ENCODE assay signal across 8 cellular contexts in genomic region chr18:22933958-22934423, GRCh38. TPM values are rescaled to one million over a fixed set of nuclear protein-coding genes. Genes with fewer than 3 reads are reported as not detected.
DNase-seq lines count a peak whose midpoint lies in the region; ATAC-seq and TF ChIP-seq lines count a peak whose summit lies in the region.

No MANE protein-coding gene starts in this region.

- no peak for TF ChIP-seq CTCF in WTC11 (IDR thresholded peaks at IDR 0.05)
- TF ChIP-seq CTCF in testis (IDR thresholded peaks at IDR 0.05), result no peak
- TF ChIP-seq CTCF in GM10266 (IDR thresholded peaks at IDR 0.05; ENCODE audit: control insufficient read depth, insufficient read depth, low read depth, missing control alignments), result no peak

- TF ChIP-seq POLR2A in testis (IDR thresholded peaks at IDR 0.05), result no peak

- peak overlapping the region; percentile 95 for H3K4me3 ChIP-seq in iPS-18c (ENCODE audit: insufficient read depth, low read depth, low read length)
- peak overlapping the region; percentile 78 to 87 for H3K4me3 ChIP-seq in testis

- peak overlapping the region; percentile 96 to 97 for H3K27ac ChIP-seq in testis

- H3K27me3 Mint-ChIP-seq in activated CD4-positive, alpha-beta T cell treated with anti-CD3 and anti-CD28 coated beads, Interleukin-2, amount 10 ng/mL, durations not matched to agents 24 days and 14 days, result peaks cover 3% of the 10 kb centered on the region
- peaks cover 6% of the 10 kb centered on the region; the same call in 1 of the 2 replicates for H3K27me3 Mint-ChIP-seq in WTC11 (ENCODE audit: low read depth)

- POLR2A ChIA-PET in WTC11 (lab: Charles Lee), result interaction anchor here (1.3 to 1.5 kb wide), 3 partner anchors 17 to 24 kb away, joined by 4 to 7 read pairs (median 4); no protein-coding TSS in a partner anchor

- H3K4me3 Mint-ChIP-seq in activated CD4-positive, alpha-beta T cell treated with anti-CD3 and anti-CD28 coated beads, Interleukin-2, amount 10 ng/mL, durations not matched to agents 24 days and 14 days, result peak overlapping the region; percentile 89
- peak overlapping the region; percentile 79 for H3K4me3 Mint-ChIP-seq in WTC11

- H3K4me1 Mint-ChIP-seq in activated CD4-positive, alpha-beta T cell treated with anti-CD3 and anti-CD28 coated beads, Interleukin-2, amount 10 ng/mL, durations not matched to agents 24 days and 14 days, result peaks cover 21% of the 10 kb centered on the region
- H3K4me1 Mint-ChIP-seq in WTC11, result peaks cover 28% of the 10 kb centered on the region

- no peaks in the 10 kb centered on the region for H3K9me3 Mint-ChIP-seq in activated CD4-positive, alpha-beta T cell treated with anti-CD3 and anti-CD28 coated beads, Interleukin-2, amount 10 ng/mL, durations not matched to agents 24 days and 14 days
- no peaks in the 10 kb centered on the region for H3K9me3 Mint-ChIP-seq in WTC11

- intact Hi-C loops in activated CD4-positive, alpha-beta T cell treated with anti-CD3 and anti-CD28 coated beads, Interleukin-2, amount 10 ng/mL, durations not matched to agents 24 days and 14 days (cut with micrococcal nuclease), result loop anchor here (5.0 to 10.0 kb wide), 5 partner anchors 122 to 653 kb away; partner anchors contain the start of gene NPC1
- intact Hi-C loops in testis (cut with DNase I; ENCODE audit: low total_unique reads), result no loop called here

- 11 to 13% methylated on average over 15 to 16 of the region's 17 CpGs for WGBS in testis, 2 donors

- ATAC-seq in HG03045 (IDR thresholded peaks at IDR 0.05; ENCODE audit: unreplicated experiment) (peak; percentile 28), WTC11 (no peak)

- H3K36me3 Mint-ChIP-seq in activated CD4-positive, alpha-beta T cell treated with anti-CD3 and anti-CD28 coated beads, Interleukin-2, amount 10 ng/mL, durations not matched to agents 24 days and 14 days (ENCODE audit: low read depth), result peaks cover 22% of the 10 kb centered on the region
- peaks cover 18% of the 10 kb centered on the region for H3K36me3 Mint-ChIP-seq in WTC11

- H3K27me3 ChIP-seq in testis, result no peaks in the 10 kb centered on the region

- no peaks in the 10 kb centered on the region for H3K4me1 ChIP-seq in testis

- peak overlapping the region; percentile 96 for H3K27ac Mint-ChIP-seq in activated CD4-positive, alpha-beta T cell treated with anti-CD3 and anti-CD28 coated beads, Interleukin-2, amount 10 ng/mL, durations not matched to agents 24 days and 14 days
- peak overlapping the region; percentile 58 for H3K27ac Mint-ChIP-seq in WTC11

- DNase-seq in activated CD4-positive, alpha-beta T cell treated with anti-CD3 and anti-CD28 coated beads, Interleukin-2, amount 10 ng/mL, durations not matched to agents 24 days and 14 days, result no peak
- DNase-seq in activated CD4-positive, alpha-beta T cell treated with anti-CD3 and anti-CD28 coated beads for 48 hours, result no peak
- DNase-seq in WTC11 (ENCODE audit: low spot score), result no peak
- no peak for DNase-seq in testis
- DNase-seq in globus pallidus (ENCODE audit: low spot score), result no peak
- no peak for DNase-seq in GM10266 (ENCODE audit: extremely low spot score)

- CTCF ChIA-PET in WTC11 (lab: Charles Lee), result interaction anchor here (1.2 to 1.4 kb wide), 3 partner anchors 11 to 77 kb away, joined by 5 read pairs; no protein-coding TSS in a partner anchor

- H3K36me3 ChIP-seq in testis (ENCODE audit: low read depth, missing control alignments), result no peaks in the 10 kb centered on the region

- H3K9me3 ChIP-seq in iPS-18c (ENCODE audit: control insufficient read depth, insufficient read depth, low read length) (no peaks in the 10 kb centered on the region), testis (no peaks in the 10 kb centered on the region)

TF ChIP-seq in WTC11, 78 proteins besides CTCF, POLR2A, EP300 and RAD21:
- TF ChIP-seq ETV6 (CRISPR knock-in tag; IDR thresholded peaks at IDR 0.05) (peak; percentile 10; the same call in 1 of the 2 replicates), MYBL2 (CRISPR knock-in tag; IDR thresholded peaks at IDR 0.05) (0 out of 2 replicates have a peak, but pooled peaks have one; percentile 2), FOXP1 (CRISPR knock-in tag; IDR thresholded peaks at IDR 0.05; ENCODE audit: borderline replicate concordance) (no peak)
- TF ChIP-seq, protein P1, sequence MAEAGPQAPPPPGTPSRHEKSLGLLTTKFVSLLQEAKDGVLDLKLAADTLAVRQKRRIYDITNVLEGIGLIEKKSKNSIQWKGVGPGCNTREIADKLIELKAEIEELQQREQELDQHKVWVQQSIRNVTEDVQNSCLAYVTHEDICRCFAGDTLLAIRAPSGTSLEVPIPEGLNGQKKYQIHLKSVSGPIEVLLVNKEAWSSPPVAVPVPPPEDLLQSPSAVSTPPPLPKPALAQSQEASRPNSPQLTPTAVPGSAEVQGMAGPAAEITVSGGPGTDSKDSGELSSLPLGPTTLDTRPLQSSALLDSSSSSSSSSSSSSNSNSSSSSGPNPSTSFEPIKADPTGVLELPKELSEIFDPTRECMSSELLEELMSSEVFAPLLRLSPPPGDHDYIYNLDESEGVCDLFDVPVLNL (CRISPR knock-in tag; IDR thresholded peaks at IDR 0.05; ENCODE audit: borderline replicate concordance, low read depth), result no peak

RNA-seq across cellular contexts. Expression of gene RBBP8, which starts 0.9 kb away (rescaled TPM):
- 97.8 TPM in 2 replicates for total RNA-seq in activated CD4-positive, alpha-beta T cell treated with anti-CD3 and anti-CD28 coated beads, Interleukin-2, amount 10 ng/mL, durations not matched to agents 24 days and 14 days
- total RNA-seq in WTC11 (2021) (31.5 to 38.3 TPM (median 33.3 TPM) in 3 replicates), testis (10 to 100 TPM; 45.7 to 76.4 TPM)
- 24.7 TPM for polyA plus RNA-seq in testis (ENCODE audit: insufficient read depth, low read depth, low replicate concordance)
